In the genomic region with DNA sequence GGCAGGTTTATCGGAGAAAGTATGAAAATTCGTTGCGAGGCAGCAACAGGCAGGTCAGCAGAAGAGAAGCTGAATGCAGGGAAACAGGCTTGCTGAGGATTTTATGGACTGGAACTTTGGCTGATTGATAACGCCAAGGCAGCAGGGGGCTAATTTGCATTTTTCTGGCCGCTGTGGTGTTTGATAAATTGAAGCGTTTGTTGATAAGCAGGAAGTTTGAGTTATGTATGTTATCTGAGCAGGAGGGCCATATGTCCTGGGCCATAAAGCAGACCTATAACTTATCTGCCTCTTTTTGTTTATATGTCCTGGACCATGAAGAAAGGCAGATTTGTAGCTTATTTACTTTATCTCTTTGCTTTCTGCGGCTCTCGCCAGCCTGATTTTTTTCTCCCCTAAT, we compare ENCODE assay signal across 1 cellular context.
TF ChIP-seq lines count a peak whose summit lies in the region.

No MANE protein-coding gene starts in this region.

TF ChIP-seq in K562, 482 proteins besides CTCF, POLR2A, EP300 and RAD21 (continued from another document and continues in another):
- TF ChIP-seq MBD2 (IDR thresholded peaks at IDR 0.05; ENCODE audit: borderline replicate concordance, low read depth): no peak
- no peak for TF ChIP-seq TARDBP (IDR thresholded peaks at IDR 0.05)
- TF ChIP-seq, protein P1, sequence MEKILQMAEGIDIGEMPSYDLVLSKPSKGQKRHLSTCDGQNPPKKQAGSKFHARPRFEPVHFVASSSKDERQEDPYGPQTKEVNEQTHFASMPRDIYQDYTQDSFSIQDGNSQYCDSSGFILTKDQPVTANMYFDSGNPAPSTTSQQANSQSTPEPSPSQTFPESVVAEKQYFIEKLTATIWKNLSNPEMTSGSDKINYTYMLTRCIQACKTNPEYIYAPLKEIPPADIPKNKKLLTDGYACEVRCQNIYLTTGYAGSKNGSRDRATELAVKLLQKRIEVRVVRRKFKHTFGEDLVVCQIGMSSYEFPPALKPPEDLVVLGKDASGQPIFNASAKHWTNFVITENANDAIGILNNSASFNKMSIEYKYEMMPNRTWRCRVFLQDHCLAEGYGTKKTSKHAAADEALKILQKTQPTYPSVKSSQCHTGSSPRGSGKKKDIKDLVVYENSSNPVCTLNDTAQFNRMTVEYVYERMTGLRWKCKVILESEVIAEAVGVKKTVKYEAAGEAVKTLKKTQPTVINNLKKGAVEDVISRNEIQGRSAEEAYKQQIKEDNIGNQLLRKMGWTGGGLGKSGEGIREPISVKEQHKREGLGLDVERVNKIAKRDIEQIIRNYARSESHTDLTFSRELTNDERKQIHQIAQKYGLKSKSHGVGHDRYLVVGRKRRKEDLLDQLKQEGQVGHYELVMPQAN (IDR thresholded peaks at IDR 0.05; ENCODE audit: borderline replicate concordance): no peak
- TF ChIP-seq ZNF224 (CRISPR knock-in tag; IDR thresholded peaks at IDR 0.05): no peak
- TF ChIP-seq THRAP3 (IDR thresholded peaks at IDR 0.05; ENCODE audit: borderline replicate concordance): no peak
- TF ChIP-seq POLR2AphosphoS5 (IDR thresholded peaks at IDR 0.05; ENCODE audit: control insufficient read depth, insufficient read depth, low read depth, low read length): peak; percentile 40; the same call in 1 of the 2 replicates
- no peak for TF ChIP-seq SP2 (IDR thresholded peaks at IDR 0.05; ENCODE audit: extremely low read depth, low read depth, low read length, poor library complexity, severe bottlenecking)
- TF ChIP-seq, protein P2, sequence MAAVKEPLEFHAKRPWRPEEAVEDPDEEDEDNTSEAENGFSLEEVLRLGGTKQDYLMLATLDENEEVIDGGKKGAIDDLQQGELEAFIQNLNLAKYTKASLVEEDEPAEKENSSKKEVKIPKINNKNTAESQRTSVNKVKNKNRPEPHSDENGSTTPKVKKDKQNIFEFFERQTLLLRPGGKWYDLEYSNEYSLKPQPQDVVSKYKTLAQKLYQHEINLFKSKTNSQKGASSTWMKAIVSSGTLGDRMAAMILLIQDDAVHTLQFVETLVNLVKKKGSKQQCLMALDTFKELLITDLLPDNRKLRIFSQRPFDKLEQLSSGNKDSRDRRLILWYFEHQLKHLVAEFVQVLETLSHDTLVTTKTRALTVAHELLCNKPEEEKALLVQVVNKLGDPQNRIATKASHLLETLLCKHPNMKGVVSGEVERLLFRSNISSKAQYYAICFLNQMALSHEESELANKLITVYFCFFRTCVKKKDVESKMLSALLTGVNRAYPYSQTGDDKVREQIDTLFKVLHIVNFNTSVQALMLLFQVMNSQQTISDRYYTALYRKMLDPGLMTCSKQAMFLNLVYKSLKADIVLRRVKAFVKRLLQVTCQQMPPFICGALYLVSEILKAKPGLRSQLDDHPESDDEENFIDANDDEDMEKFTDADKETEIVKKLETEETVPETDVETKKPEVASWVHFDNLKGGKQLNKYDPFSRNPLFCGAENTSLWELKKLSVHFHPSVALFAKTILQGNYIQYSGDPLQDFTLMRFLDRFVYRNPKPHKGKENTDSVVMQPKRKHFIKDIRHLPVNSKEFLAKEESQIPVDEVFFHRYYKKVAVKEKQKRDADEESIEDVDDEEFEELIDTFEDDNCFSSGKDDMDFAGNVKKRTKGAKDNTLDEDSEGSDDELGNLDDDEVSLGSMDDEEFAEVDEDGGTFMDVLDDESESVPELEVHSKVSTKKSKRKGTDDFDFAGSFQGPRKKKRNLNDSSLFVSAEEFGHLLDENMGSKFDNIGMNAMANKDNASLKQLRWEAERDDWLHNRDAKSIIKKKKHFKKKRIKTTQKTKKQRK (IDR thresholded peaks at IDR 0.05; ENCODE audit: borderline replicate concordance, low read depth, low read length): no peak
- no peak for TF ChIP-seq NR0B1 (IDR thresholded peaks at IDR 0.05; ENCODE audit: partially characterized antibody)
- no peak for TF ChIP-seq HDGF (IDR thresholded peaks at IDR 0.05)
- no peak for TF ChIP-seq FOXP1 (CRISPR knock-in tag; IDR thresholded peaks at IDR 0.05)
- no peak for TF ChIP-seq HEY1 (CRISPR knock-in tag; IDR thresholded peaks at IDR 0.05; ENCODE audit: borderline replicate concordance)
- no peak for TF ChIP-seq EHMT2 (IDR thresholded peaks at IDR 0.05)
- no peak for TF ChIP-seq ZNF644 (tag; IDR thresholded peaks at IDR 0.05; ENCODE audit: low read depth)
- TF ChIP-seq PHTF2 (CRISPR knock-in tag; IDR thresholded peaks at IDR 0.05): no peak
- peak; percentile 71; the same call in 1 of the 2 replicates for TF ChIP-seq TRIM28 (IDR thresholded peaks at IDR 0.05)
- TF ChIP-seq ATF1 (CRISPR knock-in tag; IDR thresholded peaks at IDR 0.05): no peak
- TF ChIP-seq ATF1 (tag; IDR thresholded peaks at IDR 0.05): no peak
- no peak for TF ChIP-seq MCM5 (IDR thresholded peaks at IDR 0.05; ENCODE audit: low read depth)
- no peak for TF ChIP-seq ZNF239 (CRISPR knock-in tag; IDR thresholded peaks at IDR 0.05)
- no peak for TF ChIP-seq MLLT1 (IDR thresholded peaks at IDR 0.05)
- no peak for TF ChIP-seq CBX8 (IDR thresholded peaks at IDR 0.05; ENCODE audit: borderline replicate concordance, extremely low read depth, low read depth, low read length, poor library complexity, severe bottlenecking)
- no peak for TF ChIP-seq GMEB1 (CRISPR knock-in tag; IDR thresholded peaks at IDR 0.05)
- TF ChIP-seq, protein P3, sequence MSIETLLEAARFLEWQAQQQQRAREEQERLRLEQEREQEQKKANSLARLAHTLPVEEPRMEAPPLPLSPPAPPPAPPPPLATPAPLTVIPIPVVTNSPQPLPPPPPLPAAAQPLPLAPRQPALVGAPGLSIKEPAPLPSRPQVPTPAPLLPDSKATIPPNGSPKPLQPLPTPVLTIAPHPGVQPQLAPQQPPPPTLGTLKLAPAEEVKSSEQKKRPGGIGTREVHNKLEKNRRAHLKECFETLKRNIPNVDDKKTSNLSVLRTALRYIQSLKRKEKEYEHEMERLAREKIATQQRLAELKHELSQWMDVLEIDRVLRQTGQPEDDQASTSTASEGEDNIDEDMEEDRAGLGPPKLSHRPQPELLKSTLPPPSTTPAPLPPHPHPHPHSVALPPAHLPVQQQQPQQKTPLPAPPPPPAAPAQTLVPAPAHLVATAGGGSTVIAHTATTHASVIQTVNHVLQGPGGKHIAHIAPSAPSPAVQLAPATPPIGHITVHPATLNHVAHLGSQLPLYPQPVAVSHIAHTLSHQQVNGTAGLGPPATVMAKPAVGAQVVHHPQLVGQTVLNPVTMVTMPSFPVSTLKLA (conservative IDR thresholded peaks at IDR 0.05): 0 out of 4 replicates have a peak, but pooled peaks of 1 of the 2 experiments have one; percentile 26
- no peak for TF ChIP-seq SIN3A (IDR thresholded peaks at IDR 0.05; ENCODE audit: borderline replicate concordance in 2 of 2, control insufficient read depth in 1 of 2, low read depth in 2 of 2, low read length in 2 of 2)
- TF ChIP-seq, protein P4, sequence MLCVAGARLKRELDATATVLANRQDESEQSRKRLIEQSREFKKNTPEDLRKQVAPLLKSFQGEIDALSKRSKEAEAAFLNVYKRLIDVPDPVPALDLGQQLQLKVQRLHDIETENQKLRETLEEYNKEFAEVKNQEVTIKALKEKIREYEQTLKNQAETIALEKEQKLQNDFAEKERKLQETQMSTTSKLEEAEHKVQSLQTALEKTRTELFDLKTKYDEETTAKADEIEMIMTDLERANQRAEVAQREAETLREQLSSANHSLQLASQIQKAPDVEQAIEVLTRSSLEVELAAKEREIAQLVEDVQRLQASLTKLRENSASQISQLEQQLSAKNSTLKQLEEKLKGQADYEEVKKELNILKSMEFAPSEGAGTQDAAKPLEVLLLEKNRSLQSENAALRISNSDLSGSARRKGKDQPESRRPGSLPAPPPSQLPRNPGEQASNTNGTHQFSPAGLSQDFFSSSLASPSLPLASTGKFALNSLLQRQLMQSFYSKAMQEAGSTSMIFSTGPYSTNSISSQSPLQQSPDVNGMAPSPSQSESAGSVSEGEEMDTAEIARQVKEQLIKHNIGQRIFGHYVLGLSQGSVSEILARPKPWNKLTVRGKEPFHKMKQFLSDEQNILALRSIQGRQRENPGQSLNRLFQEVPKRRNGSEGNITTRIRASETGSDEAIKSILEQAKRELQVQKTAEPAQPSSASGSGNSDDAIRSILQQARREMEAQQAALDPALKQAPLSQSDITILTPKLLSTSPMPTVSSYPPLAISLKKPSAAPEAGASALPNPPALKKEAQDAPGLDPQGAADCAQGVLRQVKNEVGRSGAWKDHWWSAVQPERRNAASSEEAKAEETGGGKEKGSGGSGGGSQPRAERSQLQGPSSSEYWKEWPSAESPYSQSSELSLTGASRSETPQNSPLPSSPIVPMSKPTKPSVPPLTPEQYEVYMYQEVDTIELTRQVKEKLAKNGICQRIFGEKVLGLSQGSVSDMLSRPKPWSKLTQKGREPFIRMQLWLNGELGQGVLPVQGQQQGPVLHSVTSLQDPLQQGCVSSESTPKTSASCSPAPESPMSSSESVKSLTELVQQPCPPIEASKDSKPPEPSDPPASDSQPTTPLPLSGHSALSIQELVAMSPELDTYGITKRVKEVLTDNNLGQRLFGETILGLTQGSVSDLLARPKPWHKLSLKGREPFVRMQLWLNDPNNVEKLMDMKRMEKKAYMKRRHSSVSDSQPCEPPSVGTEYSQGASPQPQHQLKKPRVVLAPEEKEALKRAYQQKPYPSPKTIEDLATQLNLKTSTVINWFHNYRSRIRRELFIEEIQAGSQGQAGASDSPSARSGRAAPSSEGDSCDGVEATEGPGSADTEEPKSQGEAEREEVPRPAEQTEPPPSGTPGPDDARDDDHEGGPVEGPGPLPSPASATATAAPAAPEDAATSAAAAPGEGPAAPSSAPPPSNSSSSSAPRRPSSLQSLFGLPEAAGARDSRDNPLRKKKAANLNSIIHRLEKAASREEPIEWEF (CRISPR knock-in tag; IDR thresholded peaks at IDR 0.05): no peak
- TF ChIP-seq BCL6 (CRISPR knock-in tag; IDR thresholded peaks at IDR 0.05): no peak
- TF ChIP-seq POLR2AphosphoS2 (IDR thresholded peaks at IDR 0.05; ENCODE audit: low read length): no peak
- TF ChIP-seq ZNF311 (CRISPR knock-in tag; IDR thresholded peaks at IDR 0.05): no peak
- TF ChIP-seq KHSRP (IDR thresholded peaks at IDR 0.05): no peak
- TF ChIP-seq TEAD2 (tag; IDR thresholded peaks at IDR 0.05): no peak
- no peak for TF ChIP-seq TEAD1 (CRISPR knock-in tag; IDR thresholded peaks at IDR 0.05)
- TF ChIP-seq ZNF609 (CRISPR knock-in tag; IDR thresholded peaks at IDR 0.05; ENCODE audit: borderline replicate concordance): no peak
- no peak for TF ChIP-seq HDAC6 (IDR thresholded peaks at IDR 0.05; ENCODE audit: low read depth, low read length)
- TF ChIP-seq BRD4 (IDR thresholded peaks at IDR 0.05): no peak
- no peak for TF ChIP-seq NCOA2 (IDR thresholded peaks at IDR 0.05; ENCODE audit: partially characterized antibody in 2 of 2)
